ENCODE assay signal across 9 cellular contexts in the genomic region with DNA sequence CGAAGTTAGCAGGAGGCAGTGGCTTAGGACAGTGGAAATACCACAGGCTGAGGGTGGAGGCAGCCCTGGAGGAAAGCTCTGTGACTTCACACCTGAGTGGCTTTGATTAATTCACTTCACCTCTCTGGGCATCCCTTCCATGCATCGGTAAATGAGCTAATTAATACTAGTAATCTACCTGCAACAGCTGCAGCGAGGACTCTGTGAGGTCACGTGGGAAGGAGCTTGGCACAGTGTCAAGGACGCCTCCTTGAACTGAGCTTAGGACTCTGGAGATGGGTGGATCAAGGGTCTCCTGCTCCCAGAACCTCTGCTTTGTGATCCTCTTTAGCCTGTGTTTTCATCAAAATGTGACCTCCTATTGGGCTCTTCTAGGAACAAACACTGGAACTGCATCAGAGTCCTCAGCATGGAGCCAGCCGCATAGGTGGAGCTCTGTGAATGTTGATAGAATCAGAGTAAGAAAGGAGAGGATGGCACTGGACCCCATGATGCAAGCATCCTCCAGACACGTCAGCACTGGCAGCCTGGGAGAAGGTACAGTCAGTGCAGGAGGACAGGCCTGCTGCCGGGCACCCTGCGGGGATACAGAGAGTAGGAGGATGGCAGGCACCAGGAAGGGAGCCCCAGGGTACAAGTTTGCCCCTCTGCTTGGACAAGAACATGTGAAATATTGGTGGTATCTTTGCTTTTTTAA. TPM values are rescaled to one million over a fixed set of nuclear protein-coding genes. Genes with fewer than 3 reads are reported as not detected.
DNase-seq lines count a peak whose midpoint lies in the region; ATAC-seq and TF ChIP-seq lines count a peak whose summit lies in the region.
"Had no signal": no experiment of that assay in that cellular context is flagged by ENCODE, and none has a peak within 500 bp of the region (broad histone marks: within the 10 kb centered on the region; RNA-seq: fewer than 3 reads in every experiment).

No MANE protein-coding gene starts in this region.

- peaks cover 3% of the 10 kb centered on the region for H3K79me1 ChIP-seq in neuronal stem cell (ENCODE audit: low read depth, low read length)

- no peak overlapping the region for H3K23ac ChIP-seq in neuronal stem cell (ENCODE audit: low read depth, low read length, poor library complexity)

- H2AFZ ChIP-seq in neuronal stem cell (ENCODE audit: low read length), result peak overlapping the region; percentile 91

- H2BK15ac ChIP-seq in neuronal stem cell (ENCODE audit: low read length), result peak overlapping the region; percentile 79

- H4K8ac ChIP-seq in neuronal stem cell (ENCODE audit: low read depth, low read length), result no peak overlapping the region

- CTCF ChIA-PET in naive thymus-derived CD4-positive, alpha-beta T cell (lab: Charles Lee), result no interaction called here

- peak overlapping the region; percentile 16 for H3K27ac ChIP-seq in neuronal stem cell (replicated peaks; ENCODE audit: low read length)
- no peak overlapping the region for H3K27ac ChIP-seq in naive thymus-derived CD4-positive, alpha-beta T cell (ENCODE audit: low read depth, low read length)

- H3K18ac ChIP-seq in neuronal stem cell (ENCODE audit: low read length), result peak overlapping the region; percentile 94

- no peak overlapping the region for H2BK5ac ChIP-seq in neuronal stem cell (ENCODE audit: low read length)

- H3K27me3 Mint-ChIP-seq in naive thymus-derived CD4-positive, alpha-beta T cell, result peaks cover 34 to 76% (median 45%) of the 10 kb centered on the region in 5 donors

- intact Hi-C loops in naive thymus-derived CD4-positive, alpha-beta T cell (cut with micrococcal nuclease), result no loop called here

- no peaks in the 10 kb centered on the region for H3K9me3 ChIP-seq in neuronal stem cell (replicated peaks in 1 of 2; ENCODE audit: control insufficient read depth in 2 of 2, insufficient read depth in 1 of 2, low read depth in 1 of 2, low read length in 2 of 2)
- no peaks in the 10 kb centered on the region for H3K9me3 ChIP-seq in naive thymus-derived CD4-positive, alpha-beta T cell (ENCODE audit: control insufficient read depth in 2 of 3, low read length in 3 of 3)

- peaks cover 0 to 27% of the 10 kb centered on the region in 2 donors for H3K4me1 ChIP-seq in neuronal stem cell (ENCODE audit: control insufficient read depth in 2 of 2, insufficient read depth in 1 of 2, low read depth in 1 of 2, low read length in 2 of 2)
- no peaks in the 10 kb centered on the region for H3K4me1 ChIP-seq in naive thymus-derived CD4-positive, alpha-beta T cell (ENCODE audit: control insufficient read depth in 2 of 2, insufficient read depth in 2 of 2, low read length in 2 of 2)

- H3K9ac ChIP-seq in neuronal stem cell (ENCODE audit: low read depth, low read length, poor library complexity), result peak overlapping the region; percentile 73

- peaks cover 0 to 10% (median 0%) of the 10 kb centered on the region in 7 donors for H3K4me1 Mint-ChIP-seq in naive thymus-derived CD4-positive, alpha-beta T cell

- peaks cover 0 to 4% (median 0%) of the 10 kb centered on the region in 5 donors for H3K36me3 Mint-ChIP-seq in naive thymus-derived CD4-positive, alpha-beta T cell
- H3K36me3 Mint-ChIP-seq: activated CD4-positive, alpha-beta memory T cell treated with anti-CD3 and anti-CD28 coated beads for 36 hours had no signal

- H3K4me3 ChIP-seq in fibroblast of mammary gland (ENCODE audit: control insufficient read depth, low read depth, low read length), result peak overlapping the region; percentile 60
- peak overlapping the region; percentile 64 to 73 for H3K4me3 ChIP-seq in neuronal stem cell (ENCODE audit: low read length in 2 of 2)
- no peak overlapping the region for H3K4me3 ChIP-seq in naive thymus-derived CD4-positive, alpha-beta T cell (ENCODE audit: low read length)

- H3K36me3 ChIP-seq in neuronal stem cell (replicated peaks in 1 of 2; ENCODE audit: control insufficient read depth in 2 of 2, insufficient read depth in 2 of 2, low read length in 2 of 2), result no peaks in the 10 kb centered on the region
- no peaks in the 10 kb centered on the region for H3K36me3 ChIP-seq in naive thymus-derived CD4-positive, alpha-beta T cell (ENCODE audit: control insufficient read depth in 2 of 3, insufficient read depth in 3 of 3, low read length in 3 of 3)

- no peak for ATAC-seq in naive thymus-derived CD4-positive, alpha-beta T cell
- ATAC-seq in HG02798 (IDR thresholded peaks at IDR 0.05; ENCODE audit: poor library complexity, unreplicated experiment), result no peak

- peaks cover 0 to 5% (median 0%) of the 10 kb centered on the region in 3 experiments for H3K27me3 ChIP-seq in neuronal stem cell (ENCODE audit: control insufficient read depth in 3 of 3, insufficient read depth in 3 of 3, low read depth in 1 of 3, low read length in 3 of 3)
- no peaks in the 10 kb centered on the region for H3K27me3 ChIP-seq in naive thymus-derived CD4-positive, alpha-beta T cell (ENCODE audit: control insufficient read depth in 2 of 2, insufficient read depth in 2 of 2, low read length in 2 of 2)

- no peak overlapping the region for H3K27ac Mint-ChIP-seq in naive thymus-derived CD4-positive, alpha-beta T cell
- H3K27ac Mint-ChIP-seq: activated CD4-positive, alpha-beta memory T cell treated with anti-CD3 and anti-CD28 coated beads for 36 hours had no signal

- no peak overlapping the region for H2BK120ac ChIP-seq in neuronal stem cell (ENCODE audit: low read depth, low read length)

- H3K4me3 Mint-ChIP-seq in naive thymus-derived CD4-positive, alpha-beta T cell, result peak overlapping the region in 4 of 10 donors; percentile 15 to 46 (median 32)
- H3K4me3 Mint-ChIP-seq: activated CD4-positive, alpha-beta memory T cell treated with anti-CD3 and anti-CD28 coated beads for 36 hours had no signal

- peak overlapping the region; percentile 16 for H2BK12ac ChIP-seq in neuronal stem cell (ENCODE audit: low read length)

- H4K91ac ChIP-seq in neuronal stem cell (ENCODE audit: low read depth, low read length, poor library complexity), result peak overlapping the region; percentile 31

- WGBS in neuronal stem cell (ENCODE audit: extremely low coverage in 2 of 2, insufficient read length in 2 of 2, insufficient replicate concordance in 1 of 2), 2 donors, result no CpG with 5 or more reads among the region's 9 CpGs

- no peak overlapping the region for H3K14ac ChIP-seq in neuronal stem cell (ENCODE audit: low read length)

- POLR2A ChIA-PET in naive thymus-derived CD4-positive, alpha-beta T cell (lab: Charles Lee), result no interaction called here

- DNase-seq in COLO668 (lab: John Stamatoyannopoulos, UW; ENCODE audit: unreplicated experiment), result peak; percentile 23
- peak; percentile 98 for DNase-seq in NCI-H69 (lab: John Stamatoyannopoulos, UW)
- DNase-seq in fibroblast of mammary gland (ENCODE audit: low read depth), result no peak
- DNase-seq in neuronal stem cell (ENCODE audit: low spot score), result no peak
- no peak for DNase-seq in stimulated activated CD4-positive, alpha-beta T cell treated with anti-CD3 and anti-CD28 coated beads, Interleukin-2, amount 100 ng/mL, for 24 hours
- DNase-seq in SKM-1 treated with dmso at 0.1 percent for 144 hours (lab: John Stamatoyannopoulos, UW; ENCODE audit: unreplicated experiment), result no peak
- DNase-seq in naive thymus-derived CD4-positive, alpha-beta T cell, result no peak

- H3K4me2 ChIP-seq in neuronal stem cell (ENCODE audit: insufficient read depth, low read length, poor library complexity, severe bottlenecking), result peak overlapping the region; percentile 90

- H3K4ac ChIP-seq in neuronal stem cell (ENCODE audit: low read length), result no peak overlapping the region

- no peak for TF ChIP-seq CTCF in fibroblast of mammary gland (conservative IDR thresholded peaks at IDR 0.05; ENCODE audit: control insufficient read depth, insufficient read depth, low read depth, low read length)

- H2AK5ac ChIP-seq in neuronal stem cell (ENCODE audit: low read depth, low read length), result no peak overlapping the region

- H3K9me3 Mint-ChIP-seq in naive thymus-derived CD4-positive, alpha-beta T cell, result no peaks in the 10 kb centered on the region
- H3K9me3 Mint-ChIP-seq: activated CD4-positive, alpha-beta memory T cell treated with anti-CD3 and anti-CD28 coated beads for 36 hours had no signal

RNA-seq across cellular contexts. Expression of a gene that starts 1.0 kb away (rescaled TPM):
- 13.6 TPM for polyA plus RNA-seq in neuronal stem cell (2013, experiment 1 of 2)
- polyA plus RNA-seq in neuronal stem cell (2013, experiment 2 of 2), result 14.2 TPM
- total RNA-seq in naive thymus-derived CD4-positive, alpha-beta T cell, result not detected
- polyA plus RNA-seq in naive thymus-derived CD4-positive, alpha-beta T cell, result not detected
- total RNA-seq: activated CD4-positive, alpha-beta memory T cell treated with anti-CD3 and anti-CD28 coated beads for 36 hours had no signal

Comparison
In these comparisons a context has a peak if more than half of its experiments do, and no peak if none do; other contexts are left out.
1. DNase-seq: peak in COLO668 (single experiment) and NCI-H69 (single experiment); none in fibroblast of mammary gland (single experiment), neuronal stem cell (single experiment), stimulated activated CD4-positive, alpha-beta T cell treated with anti-CD3 and anti-CD28 coated beads, Interleukin-2, amount 100 ng/mL, for 24 hours (0 of 2), SKM-1 treated with dmso at 0.1 percent for 144 hours (single experiment) and naive thymus-derived CD4-positive, alpha-beta T cell (0 of 9).